ENCODE assay signal across 10 cellular contexts in the genomic region with DNA sequence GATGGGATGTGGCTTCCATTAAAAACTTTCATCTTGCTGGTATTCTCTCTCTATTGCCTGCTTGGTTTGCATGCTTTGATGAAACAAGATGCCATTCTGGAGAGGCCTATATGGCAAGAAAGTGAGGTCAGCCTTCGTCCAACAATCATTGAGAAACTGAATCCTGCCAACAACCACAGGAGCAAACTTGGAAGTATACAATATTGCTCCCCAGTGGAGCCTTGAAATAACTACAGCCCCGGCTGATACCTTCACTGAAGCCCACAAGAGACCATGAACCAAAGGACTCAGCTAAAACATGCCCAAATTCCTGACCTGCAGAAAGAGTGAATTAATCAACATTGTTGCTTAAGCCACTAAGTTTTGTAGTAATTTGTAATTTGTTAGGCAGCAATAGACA.
DNase-seq lines count a peak whose midpoint lies in the region; ATAC-seq and TF ChIP-seq lines count a peak whose summit lies in the region.
"Had no signal": no experiment of that assay in that cellular context is flagged by ENCODE, and none has a peak within 500 bp of the region (broad histone marks: within the 10 kb centered on the region; RNA-seq: fewer than 3 reads in every experiment).

No MANE protein-coding gene starts in this region.

- DNase-seq in DMS79 treated with DMSO at 0.1 percent for 48 hours (lab: John Stamatoyannopoulos, UW): peak; percentile 33
- no peak for DNase-seq in DMS79 (lab: John Stamatoyannopoulos, UW)
- peak; percentile 62 for DNase-seq in NCI-H69 (lab: John Stamatoyannopoulos, UW)
- DNase-seq in choroid plexus epithelial cell (ENCODE audit: low read depth): peak; percentile 63
- DNase-seq in neural crest cell (ENCODE audit: low read depth, low spot score): no peak
- DNase-seq in NK-92 treated with Interleukin-12 subunit alpha and Interleukin-12 subunit beta, amount 100 ng/mL, for 24 hours (lab: John Stamatoyannopoulos, UW): no peak
- DNase-seq in NCI-H187 (lab: John Stamatoyannopoulos, UW): no peak
- DNase-seq: activated B cell treated with CpG ODN at 0.5 μM for 24 hours had no signal

- H3K4me1 Mint-ChIP-seq in neural crest cell: no peaks in the 10 kb centered on the region
- H3K4me1 Mint-ChIP-seq: activated B cell treated with CpG ODN at 0.5 μM for 24 hours had no signal

- H3K4me3 ChIP-seq in choroid plexus epithelial cell (ENCODE audit: low read depth, low read length): no peak overlapping the region

- no peaks in the 10 kb centered on the region for H3K36me3 Mint-ChIP-seq in neural crest cell (ENCODE audit: low read depth)

- H3K27ac Mint-ChIP-seq in neural crest cell (ENCODE audit: unreplicated experiment): no peak overlapping the region
- H3K27ac Mint-ChIP-seq: activated B cell treated with CpG ODN at 0.5 μM for 24 hours; activated T-helper 2 cell treated with anti-CD3 and anti-CD28 coated beads, Interferon-gamma antibody, Interleukin-2, Interleukin-4, amounts not matched to agents 10 μg/mL and 5 μg/mL and 100 μg/mL, durations not matched to agents 14 hours and 24 hours and 36 hours had no signal

- H3K9me3 Mint-ChIP-seq in neural crest cell: peaks cover 8% of the 10 kb centered on the region
- H3K9me3 Mint-ChIP-seq: activated B cell treated with CpG ODN at 0.5 μM for 24 hours; activated T-helper 2 cell treated with anti-CD3 and anti-CD28 coated beads, Interferon-gamma antibody, Interleukin-2, Interleukin-4, amounts not matched to agents 10 μg/mL and 5 μg/mL and 100 μg/mL, durations not matched to agents 14 hours and 24 hours and 36 hours had no signal

- no peaks in the 10 kb centered on the region for H3K27me3 Mint-ChIP-seq in neural crest cell (ENCODE audit: low read depth)

- H3K4me3 Mint-ChIP-seq in neural crest cell: no peak overlapping the region
- H3K4me3 Mint-ChIP-seq: activated B cell treated with CpG ODN at 0.5 μM for 24 hours had no signal

- TF ChIP-seq CTCF in choroid plexus epithelial cell (conservative IDR thresholded peaks at IDR 0.05; ENCODE audit: low read depth, low read length) (peak; percentile 57), neural crest cell (conservative IDR thresholded peaks at IDR 0.05) (peak; percentile 17)

- no peak for ATAC-seq in HG03565 (IDR thresholded peaks at IDR 0.05; ENCODE audit: unreplicated experiment)

Comparison
In these comparisons a context has a peak if more than half of its experiments do, and no peak if none do; other contexts are left out.
1. DNase-seq: peak in DMS79 treated with DMSO at 0.1 percent for 48 hours (single experiment), NCI-H69 (single experiment) and choroid plexus epithelial cell (single experiment); none in DMS79 (single experiment), neural crest cell (single experiment), NK-92 treated with Interleukin-12 subunit alpha and Interleukin-12 subunit beta, amount 100 ng/mL, for 24 hours (single experiment) and NCI-H187 (0 of 2).